15 cellular contexts compared by ENCODE assay signal in genomic region chr7:101002333-101002732, GRCh38. TPM values are rescaled to one million over a fixed set of nuclear protein-coding genes. Genes with fewer than 3 reads are reported as not detected.
"Had no signal": no experiment of that assay in that cellular context is flagged by ENCODE, and none has a peak within 500 bp of the region (broad histone marks: within the 10 kb centered on the region; RNA-seq: fewer than 3 reads in every experiment).

No MANE protein-coding gene starts in this region.

RNA-seq across cellular contexts. Expression of gene MUC17, which starts 17.5 kb away (rescaled TPM):
- total RNA-seq: activated naive CD4-positive, alpha-beta T cell treated with anti-CD3 and anti-CD28 coated beads for 36 hours; activated naive CD4-positive, alpha-beta T cell treated with anti-CD3 and anti-CD28 coated beads, Interleukin-2, amount 50 U/mL, for 72 hours; activated naive CD8-positive, alpha-beta T cell treated with anti-CD3 and anti-CD28 coated beads for 36 hours; activated naive CD8-positive, alpha-beta T cell treated with anti-CD3 and anti-CD28 coated beads, Interleukin-2, amount 10 ng/mL, durations not matched to agents 7 days and 5 days; activated T-cell treated with anti-CD3 and anti-CD28 coated beads, Interleukin-2, amount 50 U/mL, for 4 hours; activated T-cell treated with anti-CD3 and anti-CD28 coated beads, Interleukin-2, amount 50 U/mL, for 72 hours; activated T-helper 1 cell treated with anti-CD3 and anti-CD28 coated beads, Interleukin-12 subunit alpha, Interleukin-12 subunit beta, Interleukin-2, Interleukin-4 antibody, amounts not matched to agents 30 ng/mL and 10 ng/mL and 1 ng/mL, durations not matched to agents 14 hours and 24 hours and 36 hours; activated T-helper 17 cell treated with anti-CD3 and anti-CD28 coated beads, Interleukin-2, amount 50 U/mL, for 72 hours; activated T-helper 2 cell treated with anti-CD3 and anti-CD28 coated beads, Interferon-gamma antibody, Interleukin-2, Interleukin-4, amounts not matched to agents 10 μg/mL and 5 μg/mL and 100 μg/mL, durations not matched to agents 14 hours and 24 hours and 36 hours; adrenal gland; ascending aorta; astrocyte; bronchial epithelial cell; cardiac muscle cell had no signal
- polyA plus RNA-seq: adrenal gland, cardiac muscle cell had no signal

RNA-seq across cellular contexts. Expression of gene MUC12, which starts 33.0 kb away (rescaled TPM):
- total RNA-seq: activated naive CD4-positive, alpha-beta T cell treated with anti-CD3 and anti-CD28 coated beads for 36 hours; activated naive CD8-positive, alpha-beta T cell treated with anti-CD3 and anti-CD28 coated beads, Interleukin-2, amount 10 ng/mL, durations not matched to agents 7 days and 5 days; body of pancreas had no signal
- polyA plus RNA-seq: cardiac muscle cell had no signal

RNA-seq across cellular contexts. Expression of gene MUC3A, which starts 53.0 kb away (rescaled TPM):
- total RNA-seq: activated naive CD4-positive, alpha-beta T cell treated with anti-CD3 and anti-CD28 coated beads for 36 hours; activated naive CD8-positive, alpha-beta T cell treated with anti-CD3 and anti-CD28 coated beads for 36 hours; activated naive CD8-positive, alpha-beta T cell treated with anti-CD3 and anti-CD28 coated beads, Interleukin-2, amount 10 ng/mL, durations not matched to agents 7 days and 5 days; activated T-cell treated with anti-CD3 and anti-CD28 coated beads, Interleukin-2, amount 50 U/mL, for 72 hours; activated T-helper 1 cell treated with anti-CD3 and anti-CD28 coated beads, Interleukin-12 subunit alpha, Interleukin-12 subunit beta, Interleukin-2, Interleukin-4 antibody, amounts not matched to agents 30 ng/mL and 10 ng/mL and 1 ng/mL, durations not matched to agents 14 hours and 24 hours and 36 hours; ascending aorta; cardiac muscle cell had no signal
